In genomic region chr15:62482715-62483429, GRCh38 we compare ENCODE assay signal across 9 cellular contexts.
DNase-seq lines count a peak whose midpoint lies in the region; ATAC-seq and TF ChIP-seq lines count a peak whose summit lies in the region.
"Had no signal": no experiment of that assay in that cellular context is flagged by ENCODE, and none has a peak within 500 bp of the region (broad histone marks: within the 10 kb centered on the region; RNA-seq: fewer than 3 reads in every experiment).

No MANE protein-coding gene starts in this region.

- peaks cover 2% of the 10 kb centered on the region for H3K27me3 Mint-ChIP-seq in activated B cell treated with CpG ODN at 0.5 μM for 24 hours

- no peaks in the 10 kb centered on the region for H3K36me3 ChIP-seq in tibial artery

- no peaks in the 10 kb centered on the region for H3K9me3 ChIP-seq in tibial artery

- ATAC-seq in GM18508 (IDR thresholded peaks at IDR 0.05; ENCODE audit: insufficient read depth, unreplicated experiment) (peak; percentile 45), HG03442 (IDR thresholded peaks at IDR 0.05; ENCODE audit: unreplicated experiment) (peak; percentile 69), activated B cell treated with CpG ODN at 0.5 μM for 24 hours (ENCODE audit: low read depth) (peak; percentile 71), left colon (peak; percentile 38)

- H3K4me3 Mint-ChIP-seq in activated B cell treated with CpG ODN at 0.5 μM for 24 hours = no peak overlapping the region
- H3K4me3 Mint-ChIP-seq: dendritic cell treated with granulocyte-macrophage colony-stimulating factor and Interleukin-4, amounts not matched to agents 40 ng/mL and 50 ng/mL, for 4 days had no signal

- POLR2A ChIA-PET in activated B cell treated with CpG ODN at 0.5 μM for 24 hours (lab: Charles Lee) = no interaction called here

- no peaks in the 10 kb centered on the region for H3K36me3 Mint-ChIP-seq in activated B cell treated with CpG ODN at 0.5 μM for 24 hours (ENCODE audit: low read depth)

- H3K9me3 Mint-ChIP-seq in activated B cell treated with CpG ODN at 0.5 μM for 24 hours = no peaks in the 10 kb centered on the region
- H3K9me3 Mint-ChIP-seq: dendritic cell treated with granulocyte-macrophage colony-stimulating factor and Interleukin-4, amounts not matched to agents 40 ng/mL and 50 ng/mL, for 4 days had no signal

- intact Hi-C loops in activated B cell treated with CpG ODN at 0.5 μM for 24 hours (cut with micrococcal nuclease) = no loop called here
- intact Hi-C loops in left colon (cut with DNase I, micrococcal nuclease) = no loop called here
- intact Hi-C loops in tibial artery (cut with DNase I; ENCODE audit: low total_unique reads) = no loop called here

- no peak overlapping the region for H3K27ac ChIP-seq in tibial artery

- TF ChIP-seq CTCF in activated B cell treated with CpG ODN at 0.5 μM for 24 hours (IDR thresholded peaks at IDR 0.05) = no peak
- no peak for TF ChIP-seq CTCF in tibial artery (IDR thresholded peaks at IDR 0.05)

- CTCF ChIA-PET in activated B cell treated with CpG ODN at 0.5 μM for 24 hours (lab: Charles Lee) = no interaction called here

- H3K27me3 ChIP-seq in tibial artery = no peaks in the 10 kb centered on the region

- H3K27ac Mint-ChIP-seq in activated B cell treated with CpG ODN at 0.5 μM for 24 hours = no peak overlapping the region
- H3K27ac Mint-ChIP-seq: dendritic cell treated with granulocyte-macrophage colony-stimulating factor and Interleukin-4, amounts not matched to agents 40 ng/mL and 50 ng/mL, for 4 days had no signal

- DNase-seq in A172 (ENCODE audit: low spot score) (peak; percentile 22), activated B cell treated with CpG ODN at 0.5 μM for 24 hours (peak; percentile 17), left colon (no peak), epidermal melanocyte (ENCODE audit: insufficient read length, low spot score) (no peak), tibial artery (no peak)
- no peak for DNase-seq in stimulated activated naive CD4-positive, alpha-beta T cell (lab: John Stamatoyannopoulos, UW)

- H3K4me3 ChIP-seq in tibial artery = no peak overlapping the region

- H3K4me1 Mint-ChIP-seq in activated B cell treated with CpG ODN at 0.5 μM for 24 hours = no peaks in the 10 kb centered on the region

- peaks cover 0 to 10% (median 0%) of the 10 kb centered on the region in 4 donors for H3K4me1 ChIP-seq in tibial artery

Comparison
In these comparisons a context has a peak if more than half of its experiments do, and no peak if none do; other contexts are left out.
1. DNase-seq: peak in A172 (single experiment) and activated B cell treated with CpG ODN at 0.5 μM for 24 hours (single experiment); none in left colon (0 of 2), epidermal melanocyte (single experiment), tibial artery (0 of 2) and stimulated activated naive CD4-positive, alpha-beta T cell (0 of 6).
2. Peak in every context shown above with its lines, with median percentiles within 50 percentile points of each other: ATAC-seq.